Comparison of ENCODE assay signal across 25 cellular contexts in genomic region chr7:133196872-133197612, GRCh38. TPM values are rescaled to one million over a fixed set of nuclear protein-coding genes. Genes with fewer than 3 reads are reported as not detected.
DNase-seq lines count a peak whose midpoint lies in the region; TF ChIP-seq lines count a peak whose summit lies in the region.
"Had no signal": no experiment of that assay in that cellular context is flagged by ENCODE, and none has a peak within 500 bp of the region (broad histone marks: within the 10 kb centered on the region; RNA-seq: fewer than 3 reads in every experiment).

No MANE protein-coding gene starts in this region.

- H3K79me2 ChIP-seq in H9 (ENCODE audit: insufficient read depth, low read length) (no peaks in the 10 kb centered on the region), smooth muscle cell (ENCODE audit: low read depth) (no peaks in the 10 kb centered on the region)

- no peak overlapping the region for H4K91ac ChIP-seq in H9 (ENCODE audit: insufficient read length, low read depth, low read length)
- H4K91ac ChIP-seq in neuronal stem cell (ENCODE audit: low read depth, low read length, poor library complexity) = no peak overlapping the region

- no peak overlapping the region for H3K4me3 ChIP-seq in NT2/D1 (ENCODE audit: insufficient read length, low read depth)
- H3K4me3 ChIP-seq in iPS-18c (ENCODE audit: insufficient read depth, low read depth, low read length) = peak overlapping the region; percentile 5; the same call in 1 of the 2 replicates
- peak overlapping the region in 1 of 2 donors; percentile 19 for H3K4me3 ChIP-seq in neuronal stem cell (ENCODE audit: low read length in 2 of 2)
- no peak overlapping the region for H3K4me3 ChIP-seq in smooth muscle cell
- H3K4me3 ChIP-seq: BLaER1, colonic mucosa had no signal

- peaks cover 5% of the 10 kb centered on the region for H3K23me2 ChIP-seq in H9 (ENCODE audit: insufficient read length, low read depth, low read length, poor library complexity, severe bottlenecking)

- H3K4ac ChIP-seq in H9 (ENCODE audit: low read depth, low read length) (no peak overlapping the region), neuronal stem cell (ENCODE audit: low read length) (no peak overlapping the region)

- H2AFZ ChIP-seq in H9 (ENCODE audit: low read length) (peak overlapping the region; percentile 94), neuronal stem cell (ENCODE audit: low read length) (peak overlapping the region; percentile 85), smooth muscle cell (ENCODE audit: low read depth) (no peak overlapping the region)

- H3K56ac ChIP-seq in H9 (ENCODE audit: insufficient read length, low read depth, low read length) = no peak overlapping the region

- no peaks in the 10 kb centered on the region; the same call in 1 of the 2 replicates for H3K27me3 Mint-ChIP-seq in H9 (ENCODE audit: low read depth)

- H3K9me3 Mint-ChIP-seq in H9 = no peaks in the 10 kb centered on the region
- H3K9me3 Mint-ChIP-seq: activated CD4-positive, alpha-beta memory T cell treated with anti-CD3 and anti-CD28 coated beads for 36 hours; activated T-helper 1 cell treated with anti-CD3 and anti-CD28 coated beads, Interleukin-12 subunit alpha, Interleukin-12 subunit beta, Interleukin-2, Interleukin-4 antibody, amounts not matched to agents 30 ng/mL and 10 ng/mL and 1 ng/mL, durations not matched to agents 14 hours and 24 hours and 36 hours; stimulated activated memory B cell treated with anti-CD40 and anti-IgM and Interleukin-4, amounts not matched to agents 10 μg/mL and 1 μg/mL and 100 μg/mL, for 72 hours; type B pancreatic cell had no signal

- no peaks in the 10 kb centered on the region for H3K36me3 Mint-ChIP-seq in H9 (ENCODE audit: insufficient read depth in 1 of 3, low read depth in 3 of 3)
- H3K36me3 Mint-ChIP-seq: activated CD4-positive, alpha-beta memory T cell treated with anti-CD3 and anti-CD28 coated beads for 36 hours; stimulated activated memory B cell treated with anti-CD40 and anti-IgM and Interleukin-4, amounts not matched to agents 10 μg/mL and 1 μg/mL and 100 μg/mL, for 72 hours; type B pancreatic cell had no signal

- no peak overlapping the region for H3K9ac ChIP-seq in H9 (ENCODE audit: extremely low read depth, insufficient read length, low read length)
- H3K9ac ChIP-seq in NT2/D1 (ENCODE audit: insufficient read length, low read depth) = no peak overlapping the region
- no peak overlapping the region for H3K9ac ChIP-seq in neuronal stem cell (ENCODE audit: low read depth, low read length, poor library complexity)
- no peak overlapping the region for H3K9ac ChIP-seq in smooth muscle cell (ENCODE audit: low read depth)
- H3K9ac ChIP-seq: BLaER1 had no signal

- CTCF ChIA-PET in RWPE1 (lab: Yijun Ruan, JAX) = no interaction called here

- H3K4me1 ChIP-seq in H9 (ENCODE audit: insufficient read depth, low read length) (peaks cover 11% of the 10 kb centered on the region; the same call in 1 of the 2 replicates), NT2/D1 (ENCODE audit: insufficient read depth, insufficient read length) (no peaks in the 10 kb centered on the region), neuronal stem cell (ENCODE audit: control insufficient read depth in 2 of 2, insufficient read depth in 1 of 2, low read depth in 1 of 2, low read length in 2 of 2) (peaks cover 0 to 4% of the 10 kb centered on the region in 2 donors), smooth muscle cell (ENCODE audit: low read depth) (no peaks in the 10 kb centered on the region)
- H3K4me1 ChIP-seq: BLaER1, colonic mucosa had no signal

- no peak overlapping the region for H2BK12ac ChIP-seq in H9 (ENCODE audit: insufficient read length, low read depth, low read length)
- H2BK12ac ChIP-seq in neuronal stem cell (ENCODE audit: low read length) = no peak overlapping the region

- H3K27ac ChIP-seq in H9 (ENCODE audit: insufficient read length, low read depth, low read length) (peak overlapping the region; percentile 93), neuronal stem cell (replicated peaks; ENCODE audit: low read length) (no peak overlapping the region), smooth muscle cell (ENCODE audit: low read depth) (no peak overlapping the region), RWPE1 (no peak overlapping the region)
- H3K27ac ChIP-seq: BLaER1, colonic mucosa had no signal

- TF ChIP-seq CTCF in H9 (conservative IDR thresholded peaks at IDR 0.05) (no peak), smooth muscle cell (IDR thresholded peaks at IDR 0.05; ENCODE audit: borderline replicate concordance, insufficient read depth, poor library complexity, severe bottlenecking) (no peak), RWPE1 (conservative IDR thresholded peaks at IDR 0.05; ENCODE audit: low read depth) (no peak)

- peak; percentile 95 for DNase-seq in H9
- peak; percentile 93 for DNase-seq in NT2/D1 (ENCODE audit: low read depth, low spot score)
- DNase-seq in neuronal stem cell (ENCODE audit: low spot score) = no peak
- no peak for DNase-seq in smooth muscle cell (lab: John Stamatoyannopoulos, UW; ENCODE audit: unreplicated experiment)
- DNase-seq in stimulated activated CD4-positive, alpha-beta T cell treated with anti-CD3 and anti-CD28 coated beads, Interleukin-12 subunit alpha, Interleukin-12 subunit beta, amount 100 ng/mL, for 4 hours = no peak
- no peak for DNase-seq in RWPE1 (ENCODE audit: low spot score)
- no peak for DNase-seq in erythroblast (lab: John Stamatoyannopoulos, UW)
- DNase-seq: activated CD4-positive, alpha-beta memory T cell treated with anti-CD3 and anti-CD28 coated beads for 36 hours; activated CD4-positive, CD25-positive, alpha-beta regulatory T cell treated with anti-CD3 and anti-CD28 coated beads, Interleukin-2, amount 50 U/mL, for 72 hours; activated naive CD4-positive, alpha-beta T cell treated with Interleukin-2 at 50 U/mL for 16 hours; colonic mucosa; effector CD4-positive, alpha-beta T cell; mammary epithelial cell; NCI-H1105; NCI-H2029; NCI-H2227 treated with DMSO at 0.1 percent for 48 hours; nucleus accumbens; SHP77; substantia nigra; T-helper 2 cell had no signal

- no peak overlapping the region for H4K5ac ChIP-seq in H9 (ENCODE audit: insufficient read length, low read depth, low read length)

- peak overlapping the region; percentile 36 for H2BK120ac ChIP-seq in H9 (ENCODE audit: low read depth, low read length, poor library complexity, severe bottlenecking)
- no peak overlapping the region for H2BK120ac ChIP-seq in neuronal stem cell (ENCODE audit: low read depth, low read length)

- POLR2A ChIA-PET in RWPE1 (lab: Yijun Ruan, JAX; ENCODE audit: low non-redundant PET) = no interaction called here

- H3F3A ChIP-seq in smooth muscle cell (ENCODE audit: low read depth) = no peaks in the 10 kb centered on the region

- WGBS in H9 (ENCODE audit: extremely low coverage, insufficient read length, low lambda C conversion rate) = no CpG with 5 or more reads among the region's 15 CpGs
- WGBS in neuronal stem cell (ENCODE audit: extremely low coverage in 2 of 2, insufficient read length in 2 of 2, insufficient replicate concordance in 1 of 2), 2 donors = no CpG with 5 or more reads among the region's 15 CpGs
- WGBS in smooth muscle cell (ENCODE audit: low lambda C conversion rate) = 55% methylated on average over 15 of the region's 15 CpGs

- no peaks in the 10 kb centered on the region for H4K20me1 ChIP-seq in H9 (ENCODE audit: control insufficient read depth, insufficient read depth, insufficient read length)
- no peaks in the 10 kb centered on the region for H4K20me1 ChIP-seq in smooth muscle cell (ENCODE audit: low read depth)
- H4K20me1 ChIP-seq: BLaER1 had no signal

- H2AK5ac ChIP-seq in H9 (ENCODE audit: insufficient read length, low read length) (no peak overlapping the region), neuronal stem cell (ENCODE audit: low read depth, low read length) (no peak overlapping the region)

- no peaks in the 10 kb centered on the region for H3K27me3 ChIP-seq in H9 (ENCODE audit: insufficient read depth, low read length)
- no peaks in the 10 kb centered on the region for H3K27me3 ChIP-seq in NT2/D1 (ENCODE audit: insufficient read depth, insufficient read length)
- no peaks in the 10 kb centered on the region for H3K27me3 ChIP-seq in neuronal stem cell (ENCODE audit: control insufficient read depth in 3 of 3, insufficient read depth in 3 of 3, low read depth in 1 of 3, low read length in 3 of 3)
- no peaks in the 10 kb centered on the region for H3K27me3 ChIP-seq in smooth muscle cell (ENCODE audit: low read depth)
- H3K27me3 ChIP-seq: BLaER1, colonic mucosa had no signal

- H3T11ph ChIP-seq in H9 (ENCODE audit: low read length) = peak overlapping the region; percentile 84

- H3K9me3 ChIP-seq in H9 (ENCODE audit: control insufficient read depth, low read depth, low read length) (no peaks in the 10 kb centered on the region), NT2/D1 (ENCODE audit: insufficient read depth, low read length) (no peaks in the 10 kb centered on the region; the same call in 1 of the 2 replicates), iPS-18c (ENCODE audit: control insufficient read depth, insufficient read depth, low read length) (no peaks in the 10 kb centered on the region), neuronal stem cell (replicated peaks in 1 of 2; ENCODE audit: control insufficient read depth in 2 of 2, insufficient read depth in 1 of 2, low read depth in 1 of 2, low read length in 2 of 2) (no peaks in the 10 kb centered on the region), smooth muscle cell (replicated peaks; ENCODE audit: low read depth) (no peaks in the 10 kb centered on the region)
- H3K9me3 ChIP-seq: colonic mucosa had no signal

- H2BK15ac ChIP-seq in H9 (ENCODE audit: low read depth, low read length) (no peak overlapping the region), neuronal stem cell (ENCODE audit: low read length) (no peak overlapping the region)

- H3K4me2 ChIP-seq in H9 (ENCODE audit: insufficient read depth, insufficient read length, low read length) = peak overlapping the region; percentile 85
- H3K4me2 ChIP-seq in neuronal stem cell (ENCODE audit: insufficient read depth, low read length, poor library complexity, severe bottlenecking) = no peak overlapping the region
- H3K4me2 ChIP-seq in smooth muscle cell = no peak overlapping the region
- H3K4me2 ChIP-seq: BLaER1 had no signal

- no peaks in the 10 kb centered on the region for H3K36me3 ChIP-seq in NT2/D1 (ENCODE audit: insufficient read depth, insufficient read length, low read length)
- no peaks in the 10 kb centered on the region for H3K36me3 ChIP-seq in neuronal stem cell (replicated peaks in 1 of 2; ENCODE audit: control insufficient read depth in 2 of 2, insufficient read depth in 2 of 2, low read length in 2 of 2)
- no peaks in the 10 kb centered on the region for H3K36me3 ChIP-seq in smooth muscle cell (ENCODE audit: low read depth)
- H3K36me3 ChIP-seq: BLaER1, colonic mucosa had no signal

- peak overlapping the region; percentile 90 to 96 (median 93) for H3K27ac Mint-ChIP-seq in H9
- H3K27ac Mint-ChIP-seq: activated CD4-positive, alpha-beta memory T cell treated with anti-CD3 and anti-CD28 coated beads for 36 hours; activated T-helper 1 cell treated with anti-CD3 and anti-CD28 coated beads, Interleukin-12 subunit alpha, Interleukin-12 subunit beta, Interleukin-2, Interleukin-4 antibody, amounts not matched to agents 30 ng/mL and 10 ng/mL and 1 ng/mL, durations not matched to agents 14 hours and 24 hours and 36 hours; stimulated activated memory B cell treated with anti-CD40 and anti-IgM and Interleukin-4, amounts not matched to agents 10 μg/mL and 1 μg/mL and 100 μg/mL, for 72 hours; type B pancreatic cell had no signal

- H3K14ac ChIP-seq in H9 (ENCODE audit: insufficient read depth, low read length) = no peak overlapping the region
- no peak overlapping the region for H3K14ac ChIP-seq in neuronal stem cell (ENCODE audit: low read length)

- H3K18ac ChIP-seq in H9 (ENCODE audit: insufficient read length, low read depth, low read length) = peak overlapping the region; percentile 50
- no peak overlapping the region for H3K18ac ChIP-seq in neuronal stem cell (ENCODE audit: low read length)

- peak overlapping the region; percentile 53 to 72 for H3K4me3 Mint-ChIP-seq in H9
- H3K4me3 Mint-ChIP-seq: activated CD4-positive, alpha-beta memory T cell treated with anti-CD3 and anti-CD28 coated beads for 36 hours; activated T-helper 1 cell treated with anti-CD3 and anti-CD28 coated beads, Interleukin-12 subunit alpha, Interleukin-12 subunit beta, Interleukin-2, Interleukin-4 antibody, amounts not matched to agents 30 ng/mL and 10 ng/mL and 1 ng/mL, durations not matched to agents 14 hours and 24 hours and 36 hours; stimulated activated memory B cell treated with anti-CD40 and anti-IgM and Interleukin-4, amounts not matched to agents 10 μg/mL and 1 μg/mL and 100 μg/mL, for 72 hours; type B pancreatic cell had no signal

- H2BK20ac ChIP-seq in H9 (ENCODE audit: low read depth, low read length, poor library complexity, severe bottlenecking) = no peak overlapping the region

- TF ChIP-seq POLR2A in erythroblast (IDR thresholded peaks at IDR 0.05; ENCODE audit: low read length) = no peak

- H4K8ac ChIP-seq in H9 (replicated peaks; ENCODE audit: insufficient read length, low read depth, low read length) = no peak overlapping the region
- H4K8ac ChIP-seq in neuronal stem cell (ENCODE audit: low read depth, low read length) = no peak overlapping the region

- H3K4me1 Mint-ChIP-seq in H9 = peaks cover 19 to 25% of the 10 kb centered on the region in 2 experiments
- H3K4me1 Mint-ChIP-seq: stimulated activated memory B cell treated with anti-CD40 and anti-IgM and Interleukin-4, amounts not matched to agents 10 μg/mL and 1 μg/mL and 100 μg/mL, for 72 hours had no signal

- no peak overlapping the region for H2BK5ac ChIP-seq in H9 (ENCODE audit: insufficient read length, low read length)
- H2BK5ac ChIP-seq in neuronal stem cell (ENCODE audit: low read length) = no peak overlapping the region

- H3K23ac ChIP-seq in H9 (ENCODE audit: insufficient read length, low read depth, low read length) = no peak overlapping the region
- H3K23ac ChIP-seq in neuronal stem cell (ENCODE audit: low read depth, low read length, poor library complexity) = no peak overlapping the region

- H3K79me1 ChIP-seq in H9 (ENCODE audit: insufficient read depth, low read depth, low read length, poor library complexity, severe bottlenecking) = no peaks in the 10 kb centered on the region
- H3K79me1 ChIP-seq in neuronal stem cell (ENCODE audit: low read depth, low read length) = no peaks in the 10 kb centered on the region

RNA-seq across cellular contexts. Expression of gene EXOC4, which starts 55.8 kb away (rescaled TPM):
- total RNA-seq in H9 (2021) = 71.7 and 75.8 TPM in 2 replicates
- 45.1 TPM for polyA plus RNA-seq in neuronal stem cell (2013, experiment 1 of 2)
- polyA plus RNA-seq in neuronal stem cell (2013, experiment 2 of 2) = 43.6 TPM
- total RNA-seq in smooth muscle cell = 47.1 and 48.9 TPM in 2 replicates
- polyA plus RNA-seq in smooth muscle cell = 21.5 and 23.7 TPM in 2 replicates

Comparison
In these comparisons a context has a peak if more than half of its experiments do, and no peak if none do; other contexts are left out.
1. DNase-seq: peak in H9 (single experiment) and NT2/D1 (single experiment); none in neuronal stem cell (single experiment), smooth muscle cell (single experiment), stimulated activated CD4-positive, alpha-beta T cell treated with anti-CD3 and anti-CD28 coated beads, Interleukin-12 subunit alpha, Interleukin-12 subunit beta, amount 100 ng/mL, for 4 hours (single experiment), RWPE1 (single experiment) and erythroblast (0 of 2).